ENCODE assay signal across 21 cellular contexts in genomic region chr4:4347585-4347984, GRCh38. TPM values are rescaled to one million over a fixed set of nuclear protein-coding genes. Genes with fewer than 3 reads are reported as not detected.
DNase-seq lines count a peak whose midpoint lies in the region; ATAC-seq and TF ChIP-seq lines count a peak whose summit lies in the region.
"Had no signal": no experiment of that assay in that cellular context is flagged by ENCODE, and none has a peak within 500 bp of the region (broad histone marks: within the 10 kb centered on the region; RNA-seq: fewer than 3 reads in every experiment).

No MANE protein-coding gene starts in this region.

- H3K4me1 ChIP-seq in Loucy (ENCODE audit: insufficient read depth, low read length, poor library complexity, severe bottlenecking): peaks cover 21% of the 10 kb centered on the region
- H3K4me1 ChIP-seq in lower lobe of right lung: no peaks in the 10 kb centered on the region
- H3K4me1 ChIP-seq: HAP-1, Peyer's patch had no signal

- no peak overlapping the region for H3K4me3 ChIP-seq in Loucy (ENCODE audit: low read length, poor library complexity, severe bottlenecking)
- no peak overlapping the region for H3K4me3 ChIP-seq in lower lobe of right lung
- H3K4me3 ChIP-seq: GM12878, HAP-1, Peyer's patch, SK-N-MC had no signal

- no peaks in the 10 kb centered on the region for H3K79me2 ChIP-seq in Loucy (ENCODE audit: insufficient read depth, low read length)

- H3K36me3 ChIP-seq in Loucy (ENCODE audit: insufficient read depth, low read length) (no peaks in the 10 kb centered on the region; the same call in 1 of the 2 replicates), lower lobe of right lung (no peaks in the 10 kb centered on the region)
- H3K36me3 ChIP-seq: HAP-1, Peyer's patch had no signal

- peak overlapping the region; percentile 6 for H3K4me3 Mint-ChIP-seq in natural killer cell
- no peak overlapping the region for H3K4me3 Mint-ChIP-seq in natural killer cell treated with Interleukin-12 subunit alpha and Interleukin-12 subunit beta and Interleukin-15 and Interleukin-18, amount 100 ng/mL, for 72 hours
- H3K4me3 Mint-ChIP-seq in effector memory CD8-positive, alpha-beta T cell: peak overlapping the region; percentile 44 to 57
- H3K4me3 Mint-ChIP-seq: CD4-positive, CD25-positive, alpha-beta regulatory T cell had no signal

- H3K27ac ChIP-seq in lower lobe of right lung: no peak overlapping the region
- H3K27ac ChIP-seq: Peyer's patch, SK-N-MC had no signal

- intact Hi-C loops in natural killer cell (cut with micrococcal nuclease): no loop called here
- intact Hi-C loops in lower lobe of right lung (cut with DNase I): no loop called here

- ATAC-seq in natural killer cell (no peak), lower lobe of right lung (no peak)
- no peak for ATAC-seq in natural killer cell treated with Interleukin-12 subunit alpha and Interleukin-12 subunit beta and Interleukin-15 and Interleukin-18, amount 100 ng/mL, for 72 hours
- no peak for ATAC-seq in effector memory CD8-positive, alpha-beta T cell (replicated peaks)
- ATAC-seq: GM12878, Right ventricle myocardium inferior had no signal

- TF ChIP-seq CTCF in natural killer cell (IDR thresholded peaks at IDR 0.05): no peak
- TF ChIP-seq CTCF in Loucy (conservative IDR thresholded peaks at IDR 0.05; ENCODE audit: low read length): no peak
- TF ChIP-seq CTCF in lower lobe of right lung (IDR thresholded peaks at IDR 0.05): no peak

- no peaks in the 10 kb centered on the region for H3K9me2 ChIP-seq in Loucy (replicated peaks; ENCODE audit: low read depth, low read length)

- peaks cover 4% of the 10 kb centered on the region; the same call in 1 of the 2 replicates for H3F3A ChIP-seq in Loucy (ENCODE audit: low read depth)

- H3K9me3 ChIP-seq in Loucy (ENCODE audit: insufficient read depth, low read depth, low read length): peaks cover 13% of the 10 kb centered on the region
- H3K9me3 ChIP-seq in lower lobe of right lung: no peaks in the 10 kb centered on the region
- H3K9me3 ChIP-seq: HAP-1, Peyer's patch had no signal

- no peaks in the 10 kb centered on the region for H4K20me1 ChIP-seq in Loucy (ENCODE audit: insufficient read depth, low read length, poor library complexity, severe bottlenecking)

- H3K36me3 Mint-ChIP-seq in natural killer cell: no peaks in the 10 kb centered on the region
- no peaks in the 10 kb centered on the region for H3K36me3 Mint-ChIP-seq in natural killer cell treated with Interleukin-12 subunit alpha and Interleukin-12 subunit beta and Interleukin-15 and Interleukin-18, amount 100 ng/mL, for 72 hours
- peaks cover 3% of the 10 kb centered on the region for H3K36me3 Mint-ChIP-seq in effector memory CD8-positive, alpha-beta T cell (ENCODE audit: insufficient read depth)
- H3K36me3 Mint-ChIP-seq: CD4-positive, CD25-positive, alpha-beta regulatory T cell had no signal

- no peak for DNase-seq in natural killer cell
- no peak for DNase-seq in natural killer cell treated with Interleukin-12 subunit alpha and Interleukin-12 subunit beta and Interleukin-15 and Interleukin-18, amount 100 ng/mL, for 72 hours (ENCODE audit: low spot score)
- DNase-seq in effector memory CD8-positive, alpha-beta T cell: no peak
- DNase-seq in lower lobe of right lung: no peak
- no peak for DNase-seq in D341Med (ENCODE audit: low spot score)
- DNase-seq in OCI-M1 (lab: John Stamatoyannopoulos, UW): no peak
- DNase-seq: ACHN; CD4-positive, CD25-positive, alpha-beta regulatory T cell; DMS79 treated with DMSO at 0.1 percent for 48 hours; GDM1; NCI-H1105 treated with DMSO at 0.1 percent for 48 hours; NCI-H2029; NCI-H2171 treated with DMSO at 0.1 percent for 48 hours; NCI-H82; Peyer's patch had no signal

- no peaks in the 10 kb centered on the region for H3K27me3 Mint-ChIP-seq in natural killer cell (ENCODE audit: low read depth in 2 of 2)
- no peaks in the 10 kb centered on the region for H3K27me3 Mint-ChIP-seq in natural killer cell treated with Interleukin-12 subunit alpha and Interleukin-12 subunit beta and Interleukin-15 and Interleukin-18, amount 100 ng/mL, for 72 hours
- no peaks in the 10 kb centered on the region for H3K27me3 Mint-ChIP-seq in effector memory CD8-positive, alpha-beta T cell

- H2AFZ ChIP-seq in Loucy (ENCODE audit: low read length): no peak overlapping the region

- H3K4me2 ChIP-seq in Loucy (ENCODE audit: low read depth, low read length, poor library complexity, severe bottlenecking): peak overlapping the region; percentile 6

- H3K9ac ChIP-seq in Loucy (ENCODE audit: low read depth, low read length, poor library complexity, severe bottlenecking): peak overlapping the region; percentile 26

- H3K9me3 Mint-ChIP-seq in natural killer cell: no peaks in the 10 kb centered on the region
- H3K9me3 Mint-ChIP-seq in natural killer cell treated with Interleukin-12 subunit alpha and Interleukin-12 subunit beta and Interleukin-15 and Interleukin-18, amount 100 ng/mL, for 72 hours: no peaks in the 10 kb centered on the region
- H3K9me3 Mint-ChIP-seq in effector memory CD8-positive, alpha-beta T cell: peaks cover 0 to 2% of the 10 kb centered on the region in 2 donors

- H3K27ac Mint-ChIP-seq in natural killer cell: peak overlapping the region in 1 of 2 donors; percentile 82
- no peak overlapping the region for H3K27ac Mint-ChIP-seq in natural killer cell treated with Interleukin-12 subunit alpha and Interleukin-12 subunit beta and Interleukin-15 and Interleukin-18, amount 100 ng/mL, for 72 hours
- peak overlapping the region; percentile 62 to 84 for H3K27ac Mint-ChIP-seq in effector memory CD8-positive, alpha-beta T cell
- H3K27ac Mint-ChIP-seq: CD4-positive, CD25-positive, alpha-beta regulatory T cell had no signal

- H3K27me3 ChIP-seq in Loucy (ENCODE audit: insufficient read depth, low read length, poor library complexity, severe bottlenecking): no peaks in the 10 kb centered on the region
- peaks cover 6% of the 10 kb centered on the region for H3K27me3 ChIP-seq in lower lobe of right lung (ENCODE audit: low read depth)
- H3K27me3 ChIP-seq: Peyer's patch had no signal

- H3K4me1 Mint-ChIP-seq in natural killer cell: peaks cover 18 to 21% of the 10 kb centered on the region in 2 donors
- H3K4me1 Mint-ChIP-seq in natural killer cell treated with Interleukin-12 subunit alpha and Interleukin-12 subunit beta and Interleukin-15 and Interleukin-18, amount 100 ng/mL, for 72 hours (ENCODE audit: low read depth in 2 of 2): peaks cover 4 to 6% of the 10 kb centered on the region in 2 donors
- peaks cover 14 to 24% of the 10 kb centered on the region in 2 donors for H3K4me1 Mint-ChIP-seq in effector memory CD8-positive, alpha-beta T cell (ENCODE audit: low read depth in 2 of 2)

RNA-seq across cellular contexts. Expression of gene NSG1, which starts 39.3 kb away (rescaled TPM):
- 1 to 10 TPM in 2 of 3 donors, not detected in 1; 1.2 to 5.8 TPM for total RNA-seq in natural killer cell
- total RNA-seq in natural killer cell treated with Interleukin-12 subunit alpha and Interleukin-12 subunit beta and Interleukin-15 and Interleukin-18, amount 100 ng/mL, for 72 hours: under 1 TPM in 1 of 2 donors, not detected in 1; 0.38 TPM
- total RNA-seq in lower lobe of right lung: 0.50 TPM
- total RNA-seq: HT-29 had no signal

RNA-seq across cellular contexts. Expression of gene ZBTB49, which starts 57.5 kb away (rescaled TPM):
- total RNA-seq in natural killer cell (10 to 100 TPM; 19.3 to 36.5 (median 30.0) TPM), lower lobe of right lung (4.9 TPM)
- total RNA-seq in natural killer cell treated with Interleukin-12 subunit alpha and Interleukin-12 subunit beta and Interleukin-15 and Interleukin-18, amount 100 ng/mL, for 72 hours: 1 to 10 TPM; 8.4 to 8.7 TPM

RNA-seq across cellular contexts. Expression of gene LYAR, which starts 57.6 kb away (rescaled TPM):
- total RNA-seq in natural killer cell (10 to 100 TPM; 42.9 to 81.1 (median 55.8) TPM), lower lobe of right lung (18.0 TPM)
- 10 to 100 TPM; 39.1 to 59.7 TPM for total RNA-seq in natural killer cell treated with Interleukin-12 subunit alpha and Interleukin-12 subunit beta and Interleukin-15 and Interleukin-18, amount 100 ng/mL, for 72 hours

Comparison
In these comparisons a context has a peak if more than half of its experiments do, and no peak if none do; other contexts are left out.
1. H3K27ac Mint-ChIP-seq: peak in effector memory CD8-positive, alpha-beta T cell (2 of 2); none in natural killer cell treated with Interleukin-12 subunit alpha and Interleukin-12 subunit beta and Interleukin-15 and Interleukin-18, amount 100 ng/mL, for 72 hours (0 of 2).